In genomic region chr1:110879758-110880606, GRCh38 we compare ENCODE assay signal across 8 cellular contexts.
DNase-seq lines count a peak whose midpoint lies in the region; ATAC-seq and TF ChIP-seq lines count a peak whose summit lies in the region.

No MANE protein-coding gene starts in this region.

- DNase-seq in RKO (ENCODE audit: low spot score) = peak; percentile 12
- DNase-seq in activated naive CD8-positive, alpha-beta T cell treated with anti-CD3 and anti-CD28 coated beads, Interleukin-2, amount 50 U/mL, for 16 hours (ENCODE audit: low read depth, low spot score) = peak; percentile 46
- DNase-seq in stimulated activated CD8-positive, alpha-beta memory T cell treated with anti-CD3 and anti-CD28 coated beads, Interleukin-15, amount 100 ng/mL, for 4 hours (ENCODE audit: low read depth in 2 of 2) = peak; percentile 18 to 58
- no peak for DNase-seq in coronary artery (ENCODE audit: low spot score)
- DNase-seq in NCI-H82 treated with DMSO at 0.1 percent for 48 hours (lab: John Stamatoyannopoulos, UW; ENCODE audit: unreplicated experiment) = no peak

- no peak for TF ChIP-seq CTCF in coronary artery (IDR thresholded peaks at IDR 0.05)

- H3K4me3 ChIP-seq in coronary artery = no peak overlapping the region

- H3K27ac ChIP-seq in coronary artery = no peak overlapping the region

- ATAC-seq in GM18502 (IDR thresholded peaks at IDR 0.05; ENCODE audit: poor library complexity, unreplicated experiment) (peak; percentile 68), HG02642 (IDR thresholded peaks at IDR 0.05; ENCODE audit: poor library complexity, unreplicated experiment) (peak; percentile 67), GM19324 (IDR thresholded peaks at IDR 0.05; ENCODE audit: low FRiP score, unreplicated experiment) (no peak)

Comparison
In these comparisons a context has a peak if more than half of its experiments do, and no peak if none do; other contexts are left out.
1. DNase-seq: peak in RKO (single experiment), activated naive CD8-positive, alpha-beta T cell treated with anti-CD3 and anti-CD28 coated beads, Interleukin-2, amount 50 U/mL, for 16 hours (single experiment) and stimulated activated CD8-positive, alpha-beta memory T cell treated with anti-CD3 and anti-CD28 coated beads, Interleukin-15, amount 100 ng/mL, for 4 hours (2 of 2); none in coronary artery (single experiment) and NCI-H82 treated with DMSO at 0.1 percent for 48 hours (single experiment).